1 cellular context compared by ENCODE assay signal in the genomic region with DNA sequence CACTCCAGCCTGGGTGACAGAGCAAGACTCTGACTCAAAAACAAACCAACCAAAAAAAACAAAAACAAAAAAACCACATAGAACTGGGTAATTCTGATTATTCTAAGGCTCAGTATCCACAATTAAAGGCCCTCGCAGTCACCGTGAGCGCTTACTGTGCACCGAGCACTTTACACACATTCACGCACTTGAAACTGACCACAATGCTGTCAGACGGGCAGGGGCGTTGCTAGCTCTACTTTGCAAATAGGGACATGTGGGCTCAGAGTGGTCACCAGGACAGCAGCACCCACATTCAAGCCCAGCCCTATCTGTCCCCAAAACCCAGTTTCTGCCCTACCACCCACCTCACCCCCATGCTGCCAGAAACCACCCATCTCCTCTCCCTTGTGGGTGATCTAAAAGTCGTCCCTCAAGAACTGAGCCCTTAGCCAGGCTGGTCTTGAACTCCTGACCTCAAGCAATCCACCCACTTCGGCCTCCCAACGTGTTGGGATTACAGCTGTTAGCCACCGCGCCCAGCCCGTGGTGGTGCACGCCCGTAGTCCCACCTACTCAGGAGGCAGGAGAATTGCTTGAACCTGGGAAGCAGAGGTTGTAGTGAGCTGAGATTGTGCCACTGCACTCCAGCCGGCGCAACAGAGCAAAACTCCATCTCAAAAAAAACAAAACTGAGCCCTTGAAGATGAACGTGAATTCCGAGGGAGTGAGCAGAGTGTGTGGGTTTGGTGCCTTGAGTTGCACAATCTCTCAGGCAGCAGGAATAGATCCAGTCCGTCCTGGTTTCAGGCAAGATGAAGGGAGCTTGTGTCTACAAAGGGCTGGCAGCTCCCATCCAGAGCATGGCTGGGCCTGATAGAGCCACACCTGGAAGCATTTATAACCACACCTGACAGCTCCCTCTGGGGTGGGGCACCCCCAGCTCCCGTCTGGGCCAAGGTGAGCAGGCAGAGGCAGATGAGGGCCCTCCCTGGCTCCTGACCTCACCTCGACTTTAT.
TF ChIP-seq lines count a peak whose summit lies in the region.

No MANE protein-coding gene starts in this region.

TF ChIP-seq in GM12878, 131 proteins besides CTCF, POLR2A, EP300 and RAD21 (continued from another document):
- TF ChIP-seq JUNB (IDR thresholded peaks at IDR 0.05) (peak; percentile 12; the same call in 1 of the 2 replicates), ESRRA (IDR thresholded peaks at IDR 0.05; ENCODE audit: low read length) (no peak)
- TF ChIP-seq, protein P1, sequence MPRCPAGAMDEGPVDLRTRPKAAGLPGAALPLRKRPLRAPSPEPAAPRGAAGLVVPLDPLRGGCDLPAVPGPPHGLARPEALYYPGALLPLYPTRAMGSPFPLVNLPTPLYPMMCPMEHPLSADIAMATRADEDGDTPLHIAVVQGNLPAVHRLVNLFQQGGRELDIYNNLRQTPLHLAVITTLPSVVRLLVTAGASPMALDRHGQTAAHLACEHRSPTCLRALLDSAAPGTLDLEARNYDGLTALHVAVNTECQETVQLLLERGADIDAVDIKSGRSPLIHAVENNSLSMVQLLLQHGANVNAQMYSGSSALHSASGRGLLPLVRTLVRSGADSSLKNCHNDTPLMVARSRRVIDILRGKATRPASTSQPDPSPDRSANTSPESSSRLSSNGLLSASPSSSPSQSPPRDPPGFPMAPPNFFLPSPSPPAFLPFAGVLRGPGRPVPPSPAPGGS (IDR thresholded peaks at IDR 0.05; ENCODE audit: borderline replicate concordance, insufficient read depth, low read depth, low read length, poor library complexity, severe bottlenecking) = peak; percentile 44
